ENCODE assay signal across 10 cellular contexts in genomic region chr2:196399736-196400691, GRCh38.
DNase-seq lines count a peak whose midpoint lies in the region; ATAC-seq and TF ChIP-seq lines count a peak whose summit lies in the region.
"Had no signal": no experiment of that assay in that cellular context is flagged by ENCODE, and none has a peak within 500 bp of the region (broad histone marks: within the 10 kb centered on the region; RNA-seq: fewer than 3 reads in every experiment).

No MANE protein-coding gene starts in this region.

- H3K4me3 ChIP-seq in ACC112 (ENCODE audit: low read depth, low read length) (no peak overlapping the region; the same call in 1 of the 2 replicates), adrenal gland (no peak overlapping the region)

- ATAC-seq in left cardiac atrium (peak; percentile 87 to 95), HG03135 (IDR thresholded peaks at IDR 0.05; ENCODE audit: unreplicated experiment) (no peak), HG03039 (IDR thresholded peaks at IDR 0.05; ENCODE audit: unreplicated experiment) (no peak)
- ATAC-seq: natural killer cell had no signal

- H3K27ac ChIP-seq in ACC112 (ENCODE audit: low read depth, low read length) (peak overlapping the region; percentile 59), adrenal gland (no peak overlapping the region)
- H3K27ac ChIP-seq: C4-2B had no signal

- H2AFZ ChIP-seq in ACC112 (ENCODE audit: low read length, unreplicated experiment), result peak overlapping the region; percentile 3

- TF ChIP-seq CTCF in adrenal gland (IDR thresholded peaks at IDR 0.05), result no peak

- H3K36me3 ChIP-seq in ACC112 (ENCODE audit: insufficient read depth, low read length) (no peaks in the 10 kb centered on the region), adrenal gland (replicated peaks in 1 of 2) (no peaks in the 10 kb centered on the region)

- WGBS in adrenal gland, 4 donors, result 38 to 44% (median 40%) methylated on average over 5 of the region's 5 CpGs

- TF ChIP-seq POLR2A in adrenal gland (IDR thresholded peaks at IDR 0.05), result no peak

- H3K4me1 ChIP-seq in ACC112 (ENCODE audit: control insufficient read depth, insufficient read depth, low read length, unreplicated experiment) (peaks cover 38% of the 10 kb centered on the region), adrenal gland (replicated peaks in 1 of 2) (peaks cover 0 to 12% of the 10 kb centered on the region in 2 donors)

- DNase-seq in HuH-7.5 (ENCODE audit: low spot score) (peak; percentile 28), adrenal gland (peak in 5 of 7 donors; percentile 28 to 56 (median 35)), left cardiac atrium (no peak)
- DNase-seq in activated CD8-positive, alpha-beta memory T cell treated with anti-CD3 and anti-CD28 coated beads, Interleukin-2, amount 50 U/mL, for 48 hours, result no peak
- DNase-seq in NK-92 treated with Interleukin-12 subunit alpha and Interleukin-12 subunit beta, amount 100 ng/mL, for 24 hours (lab: John Stamatoyannopoulos, UW), result no peak
- DNase-seq: natural killer cell had no signal

- intact Hi-C loops in adrenal gland (cut with DNase I), result no loop called here
- intact Hi-C loops in left cardiac atrium (cut with DNase I), result no loop called here

- H3K27me3 ChIP-seq in ACC112 (ENCODE audit: insufficient read depth, low read length) (no peaks in the 10 kb centered on the region), adrenal gland (no peaks in the 10 kb centered on the region)

- H3K79me2 ChIP-seq in ACC112 (ENCODE audit: control insufficient read depth, insufficient read depth, low read length, unreplicated experiment), result no peaks in the 10 kb centered on the region

- no peaks in the 10 kb centered on the region for H3K9me3 ChIP-seq in adrenal gland (replicated peaks in 1 of 3)

Comparison
In these comparisons a context has a peak if more than half of its experiments do, and no peak if none do; other contexts are left out.
1. DNase-seq: peak in HuH-7.5 (single experiment) and adrenal gland (5 of 7); none in left cardiac atrium (single experiment), activated CD8-positive, alpha-beta memory T cell treated with anti-CD3 and anti-CD28 coated beads, Interleukin-2, amount 50 U/mL, for 48 hours (single experiment) and NK-92 treated with Interleukin-12 subunit alpha and Interleukin-12 subunit beta, amount 100 ng/mL, for 24 hours (single experiment).
2. ATAC-seq: peak in left cardiac atrium (2 of 2); none in HG03135 (single experiment) and HG03039 (single experiment).